In the genomic region with DNA sequence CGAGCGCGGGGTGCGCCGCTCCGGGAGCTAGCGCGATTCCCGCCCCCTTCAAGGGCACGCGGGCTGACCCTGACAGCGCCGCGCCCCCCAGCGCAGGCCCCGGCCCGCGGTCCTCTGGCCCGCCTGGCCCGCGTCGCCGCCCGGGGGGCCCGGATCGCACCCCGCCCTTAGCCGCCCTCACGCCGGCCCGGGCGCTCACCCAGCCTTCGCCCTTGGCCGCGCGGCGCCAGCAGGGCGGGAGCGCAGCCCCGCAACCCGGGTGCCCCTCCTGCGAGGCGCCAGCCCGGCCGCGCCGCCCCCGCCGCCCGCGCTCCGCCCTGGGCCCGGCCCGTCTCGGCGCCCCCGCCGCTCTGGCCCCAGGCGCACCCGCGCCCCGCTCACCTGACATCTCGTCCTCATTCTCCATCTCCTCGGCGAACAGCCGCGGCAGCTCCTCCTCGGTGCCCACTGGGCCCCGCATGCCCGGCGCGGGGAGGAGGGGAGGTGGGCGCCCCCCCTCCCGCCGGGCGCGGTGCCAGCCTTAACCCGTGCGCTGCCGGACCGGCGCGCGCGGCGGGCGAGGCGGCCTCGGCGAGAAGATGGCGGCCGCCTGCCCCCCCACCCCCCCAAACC, we compare ENCODE assay signal across 15 cellular contexts. TPM values are rescaled to one million over a fixed set of nuclear protein-coding genes. Genes with fewer than 3 reads are reported as not detected.
DNase-seq lines count a peak whose midpoint lies in the region; ATAC-seq and TF ChIP-seq lines count a peak whose summit lies in the region.
"Had no signal": no experiment of that assay in that cellular context is flagged by ENCODE, and none has a peak within 500 bp of the region (broad histone marks: within the 10 kb centered on the region; RNA-seq: fewer than 3 reads in every experiment).

No MANE protein-coding gene starts in this region.

- WGBS in thymus, result 3% methylated on average over 92 of the region's 92 CpGs

- peaks cover 37% of the 10 kb centered on the region for H3K27me3 Mint-ChIP-seq in MCF 10A (ENCODE audit: insufficient read depth, unreplicated experiment)

- H3K36me3 ChIP-seq in breast epithelium, result no peaks in the 10 kb centered on the region
- H3K36me3 ChIP-seq in RWPE2 (ENCODE audit: low read depth), result no peaks in the 10 kb centered on the region
- H3K36me3 ChIP-seq in thymus (ENCODE audit: control insufficient read depth, insufficient read depth), result no peaks in the 10 kb centered on the region
- H3K36me3 ChIP-seq: BE2C had no signal

- H3K36me3 Mint-ChIP-seq in MCF 10A (ENCODE audit: insufficient read depth, unreplicated experiment), result peaks cover 12% of the 10 kb centered on the region
- H3K36me3 Mint-ChIP-seq: natural killer cell had no signal

- no peaks in the 10 kb centered on the region for H3K4me1 Mint-ChIP-seq in MCF 10A (ENCODE audit: insufficient read depth, unreplicated experiment)

- BruUV-seq in MCF 10A (replicated peaks; lab: Mats Ljungman, UMichigan), result no TSS peak

- intact Hi-C loops in breast epithelium (cut with DNase I; ENCODE audit: low total_unique reads) (no loop called here), MCF 10A (cut with micrococcal nuclease) (no loop called here)

- no peak for TF ChIP-seq CTCF in breast epithelium (IDR thresholded peaks at IDR 0.05)
- TF ChIP-seq CTCF in MCF 10A (IDR thresholded peaks at IDR 0.05; ENCODE audit: unreplicated experiment), result no peak
- no peak for TF ChIP-seq CTCF in RWPE2 (IDR thresholded peaks at IDR 0.05; ENCODE audit: poor library complexity, severe bottlenecking)

- H3K4me3 ChIP-seq in breast epithelium, result peak overlapping the region in 2 of 3 donors; percentile 46 to 66
- H3K4me3 ChIP-seq in RWPE2 (ENCODE audit: severe bottlenecking), result peak overlapping the region; percentile 32
- H3K4me3 ChIP-seq in iPS-18c (ENCODE audit: insufficient read depth, low read depth, low read length), result peak overlapping the region; percentile 38
- peak overlapping the region; percentile 21 for H3K4me3 ChIP-seq in thymus (ENCODE audit: low read length)

- CTCF ChIA-PET in MCF 10A (lab: Yijun Ruan, JAX), result interaction anchor here (0.6 kb wide), 1 partner anchor 67 kb away, joined by 4 read pairs; no protein-coding TSS in a partner anchor

- no peak for DNase-seq in breast epithelium (ENCODE audit: low spot score in 2 of 2)
- DNase-seq in MCF 10A (ENCODE audit: unreplicated experiment), result no peak
- no peak for DNase-seq in RWPE2 (ENCODE audit: low spot score)
- no peak for DNase-seq in effector CD8-positive, alpha-beta T cell (lab: John Stamatoyannopoulos, UW)
- DNase-seq in NCI-H345 (lab: John Stamatoyannopoulos, UW), result no peak
- DNase-seq: activated CD8-positive, alpha-beta memory T cell treated with anti-CD3 and anti-CD28 coated beads for 24 hours; activated naive CD4-positive, alpha-beta T cell treated with Interleukin-2 at 50 U/mL for 16 hours; BE2C; cerebellar nuclear complex; HFFc6; natural killer cell; stimulated activated CD4-positive, alpha-beta T cell treated with anti-CD3 and anti-CD28 coated beads, Interleukin-12 subunit alpha, Interleukin-12 subunit beta, amount 100 ng/mL, for 4 hours had no signal

- ATAC-seq in RWPE2 (ENCODE audit: low read depth) (no peak), GM18519 (IDR thresholded peaks at IDR 0.05; ENCODE audit: low FRiP score, unreplicated experiment) (no peak)

- H3K27ac Mint-ChIP-seq in MCF 10A (ENCODE audit: low read depth, unreplicated experiment), result no peak overlapping the region
- H3K27ac Mint-ChIP-seq: HFFc6, natural killer cell had no signal

- H3K9me3 Mint-ChIP-seq in MCF 10A (ENCODE audit: unreplicated experiment), result no peaks in the 10 kb centered on the region
- H3K9me3 Mint-ChIP-seq: HFFc6, natural killer cell had no signal

- peaks cover 8 to 13% of the 10 kb centered on the region in 2 donors for H3K4me1 ChIP-seq in breast epithelium
- H3K4me1 ChIP-seq in RWPE2 (ENCODE audit: insufficient read depth, poor library complexity, severe bottlenecking), result no peaks in the 10 kb centered on the region
- peaks cover 4% of the 10 kb centered on the region for H3K4me1 ChIP-seq in thymus (ENCODE audit: control insufficient read depth, insufficient read depth, low read length)
- H3K4me1 ChIP-seq: BE2C had no signal

- H3K9me3 ChIP-seq in breast epithelium, result no peaks in the 10 kb centered on the region
- H3K9me3 ChIP-seq in RWPE2 (ENCODE audit: severe bottlenecking), result no peaks in the 10 kb centered on the region
- no peaks in the 10 kb centered on the region for H3K9me3 ChIP-seq in iPS-18c (ENCODE audit: control insufficient read depth, insufficient read depth, low read length)
- H3K9me3 ChIP-seq in thymus (ENCODE audit: control insufficient read depth), result no peaks in the 10 kb centered on the region
- H3K9me3 ChIP-seq: BE2C had no signal

- POLR2A ChIA-PET in MCF 10A (lab: Yijun Ruan, JAX), result interaction anchor here (1.3 kb wide), 1 partner anchor 10 kb away, joined by 3 read pairs; no protein-coding TSS in a partner anchor

- H3K27me3 ChIP-seq in breast epithelium (peaks cover 12 to 58% of the 10 kb centered on the region in 2 donors), RWPE2 (ENCODE audit: insufficient read depth, poor library complexity, severe bottlenecking) (peaks cover 29% of the 10 kb centered on the region), thymus (ENCODE audit: control insufficient read depth, insufficient read depth) (peaks cover 50% of the 10 kb centered on the region)

- no peak overlapping the region for H3K4me3 Mint-ChIP-seq in MCF 10A (ENCODE audit: unreplicated experiment)

- no peak overlapping the region for H3K27ac ChIP-seq in breast epithelium
- no peak overlapping the region for H3K27ac ChIP-seq in RWPE2 (ENCODE audit: poor library complexity, severe bottlenecking)
- H3K27ac ChIP-seq in thymus (ENCODE audit: low read depth), result no peak overlapping the region

- TF ChIP-seq POLR2A in breast epithelium (IDR thresholded peaks at IDR 0.05), result no peak

RNA-seq across cellular contexts. Expression of gene CHD5, which starts 0.5 kb away (rescaled TPM):
- total RNA-seq in breast epithelium (under 1 TPM; under 0.01 to 0.33 (median 0.15) TPM), MCF 10A (2022) (0.07 and 0.17 TPM in 2 replicates)
- polyA plus RNA-seq in thymus, result 0.98 TPM

RNA-seq across cellular contexts. Expression of gene RPL22, which starts 19.7 kb away (rescaled TPM):
- total RNA-seq in breast epithelium (100 to 1,000 TPM; 210 to 329 (median 306) TPM), MCF 10A (2022) (477 and 513 TPM in 2 replicates)
- polyA plus RNA-seq in thymus, result 1,043 TPM

RNA-seq across cellular contexts. Expression of gene RNF207, which starts 26.2 kb away (rescaled TPM):
- total RNA-seq in breast epithelium (10 to 100 TPM in 2 of 3 donors, 1 to 10 TPM in 1; 2.7 to 32.4 (median 29.9) TPM), MCF 10A (2022) (6.2 and 12.4 TPM in 2 replicates)
- polyA plus RNA-seq in thymus, result 18.8 TPM

RNA-seq across cellular contexts. Expression of gene ICMT, which starts 56.1 kb away (rescaled TPM):
- total RNA-seq in breast epithelium (10 to 100 TPM; 54.0 to 61.6 (median 54.7) TPM), MCF 10A (2022) (26.5 and 28.3 TPM in 2 replicates)
- 21.3 TPM for polyA plus RNA-seq in thymus
